20 cellular contexts compared by ENCODE assay signal in genomic region chr9:76322810-76323209, GRCh38.
DNase-seq lines count a peak whose midpoint lies in the region; ATAC-seq and TF ChIP-seq lines count a peak whose summit lies in the region.
"Had no signal": no experiment of that assay in that cellular context is flagged by ENCODE, and none has a peak within 500 bp of the region (broad histone marks: within the 10 kb centered on the region; RNA-seq: fewer than 3 reads in every experiment).

No MANE protein-coding gene starts in this region.

- no peaks in the 10 kb centered on the region for H3K36me3 ChIP-seq in SJSA1
- H3K36me3 ChIP-seq in trophoblast cell (ENCODE audit: control insufficient read depth in 1 of 2, insufficient read depth in 2 of 2, low read length in 2 of 2), result no peaks in the 10 kb centered on the region
- H3K36me3 ChIP-seq in CD8-positive, alpha-beta T cell (ENCODE audit: insufficient read depth, low read length), result no peaks in the 10 kb centered on the region

- no peak overlapping the region for H2AFZ ChIP-seq in trophoblast cell (ENCODE audit: insufficient read depth, low read length, poor library complexity)
- H2AFZ ChIP-seq: GM23248 had no signal

- no CpG with 5 or more reads among the region's 10 CpGs for WGBS in trophoblast cell (ENCODE audit: extremely low coverage, insufficient coverage, insufficient read length)

- no peak overlapping the region for H4K91ac ChIP-seq in trophoblast cell (ENCODE audit: low read depth, low read length)

- no peak for TF ChIP-seq CTCF in CD8-positive, alpha-beta T cell (IDR thresholded peaks at IDR 0.05)

- CTCF ChIA-PET in CD8-positive, alpha-beta T cell (lab: Charles Lee), result no interaction called here

- H4K12ac ChIP-seq in trophoblast cell (ENCODE audit: low read depth, low read length), result no peak overlapping the region

- H3K4me1 ChIP-seq in SJSA1 (replicated peaks) (peaks cover 30% of the 10 kb centered on the region), trophoblast cell (ENCODE audit: control insufficient read depth in 1 of 2, insufficient read depth in 2 of 2, low read length in 2 of 2) (peaks cover 15% of the 10 kb centered on the region in 2 experiments)
- H3K4me1 ChIP-seq in CD8-positive, alpha-beta T cell (ENCODE audit: insufficient read depth, low read length), result no peaks in the 10 kb centered on the region

- peaks cover 7% of the 10 kb centered on the region for H3K27me3 Mint-ChIP-seq in CD8-positive, alpha-beta T cell (ENCODE audit: low read depth)

- no peak overlapping the region for H3K4me2 ChIP-seq in trophoblast cell (ENCODE audit: low read length)
- H3K4me2 ChIP-seq: KMS-11 had no signal

- H3K9me3 ChIP-seq in SJSA1 (replicated peaks), result no peaks in the 10 kb centered on the region
- no peaks in the 10 kb centered on the region for H3K9me3 ChIP-seq in trophoblast cell (ENCODE audit: insufficient read depth, low read depth, low read length)
- no peaks in the 10 kb centered on the region for H3K9me3 ChIP-seq in CD8-positive, alpha-beta T cell (ENCODE audit: low read length)

- no peak for ATAC-seq in CD8-positive, alpha-beta T cell
- ATAC-seq: HCT116, Right ventricle myocardium inferior had no signal

- H2AK5ac ChIP-seq in trophoblast cell (ENCODE audit: low read length), result peak overlapping the region; percentile 60

- POLR2A ChIA-PET in CD8-positive, alpha-beta T cell (lab: Charles Lee), result no interaction called here

- no peak overlapping the region for H3K4me3 Mint-ChIP-seq in CD8-positive, alpha-beta T cell

- intact Hi-C loops in CD8-positive, alpha-beta T cell (cut with DNase I, micrococcal nuclease), result no loop called here

- peak overlapping the region; percentile 65 for H4K8ac ChIP-seq in trophoblast cell (ENCODE audit: low read depth, low read length)

- H3K9me3 Mint-ChIP-seq in CD8-positive, alpha-beta T cell, result no peaks in the 10 kb centered on the region

- H2BK5ac ChIP-seq in trophoblast cell (ENCODE audit: low read depth, low read length, poor library complexity), result no peak overlapping the region

- no peak overlapping the region for H3K18ac ChIP-seq in trophoblast cell (ENCODE audit: low read length)

- H3K27ac Mint-ChIP-seq in CD8-positive, alpha-beta T cell, result no peak overlapping the region

- no peaks in the 10 kb centered on the region for H3K27me3 ChIP-seq in SJSA1 (replicated peaks)
- no peaks in the 10 kb centered on the region for H3K27me3 ChIP-seq in trophoblast cell (ENCODE audit: insufficient read depth, low read length)
- H3K27me3 ChIP-seq in CD8-positive, alpha-beta T cell (ENCODE audit: insufficient read depth, low read length), result no peaks in the 10 kb centered on the region

- peak overlapping the region; percentile 74 for H2BK120ac ChIP-seq in trophoblast cell (ENCODE audit: insufficient read depth, low read length, poor library complexity)

- peak overlapping the region; percentile 24 for H3K4ac ChIP-seq in trophoblast cell (ENCODE audit: low read depth, low read length)

- no peaks in the 10 kb centered on the region for H3K4me1 Mint-ChIP-seq in CD8-positive, alpha-beta T cell (ENCODE audit: low read depth)

- H3K27ac ChIP-seq in SJSA1, result 0 out of 2 replicates have a peak overlapping the region, but pooled peaks have one; percentile 8
- H3K27ac ChIP-seq in trophoblast cell (ENCODE audit: low read depth, low read length), result no peak overlapping the region
- no peak overlapping the region for H3K27ac ChIP-seq in CD8-positive, alpha-beta T cell (ENCODE audit: low read depth, low read length)
- H3K27ac ChIP-seq: C4-2B, GM23248, KMS-11 had no signal

- H3K14ac ChIP-seq in trophoblast cell (ENCODE audit: low read length), result peak overlapping the region; percentile 58

- peak overlapping the region; percentile 13 for H2BK12ac ChIP-seq in trophoblast cell (ENCODE audit: low read length)

- H3K4me3 ChIP-seq in SJSA1, result no peak overlapping the region
- H3K4me3 ChIP-seq in trophoblast cell (ENCODE audit: low read depth, low read length), result no peak overlapping the region
- no peak overlapping the region for H3K4me3 ChIP-seq in CD8-positive, alpha-beta T cell (ENCODE audit: low read depth, low read length)
- H3K4me3 ChIP-seq: GM23248 had no signal

- DNase-seq in ELF-1 (ENCODE audit: low read depth, low spot score), result peak; percentile 60
- peak; percentile 28 to 48 for DNase-seq in SJSA1 (ENCODE audit: low read depth in 1 of 2, low spot score in 2 of 2)
- peak; percentile 41 for DNase-seq in kidney tubule cell (ENCODE audit: low spot score)
- DNase-seq in trophoblast cell, result no peak
- no peak for DNase-seq in NCI-H2029 treated with DMSO at 0.1 percent for 48 hours (lab: John Stamatoyannopoulos, UW)
- no peak for DNase-seq in CD8-positive, alpha-beta T cell
- DNase-seq in AML-193 (lab: John Stamatoyannopoulos, UW), result no peak
- DNase-seq: GM23248, NCI-H1105, NCI-H146, NCI-H2029, NCI-H2171, NCI-H345, NCI-H524, NCI-H82, OCI-M1 had no signal

- H3K79me2 ChIP-seq in trophoblast cell (ENCODE audit: control insufficient read depth, insufficient read depth, low read length, poor library complexity), result no peaks in the 10 kb centered on the region

- H3K36me3 Mint-ChIP-seq in CD8-positive, alpha-beta T cell, result no peaks in the 10 kb centered on the region

- H3K23ac ChIP-seq in trophoblast cell (ENCODE audit: low read length), result no peak overlapping the region

- H3K9ac ChIP-seq in trophoblast cell (ENCODE audit: low read length), result no peak overlapping the region
- H3K9ac ChIP-seq: GM23248, KMS-11 had no signal

- H3K79me1 ChIP-seq in trophoblast cell (ENCODE audit: low read length), result peaks cover 22% of the 10 kb centered on the region

Comparison
In these comparisons a context has a peak if more than half of its experiments do, and no peak if none do; other contexts are left out.
1. DNase-seq: peak in ELF-1 (single experiment), SJSA1 (2 of 2) and kidney tubule cell (single experiment); none in trophoblast cell (0 of 2), NCI-H2029 treated with DMSO at 0.1 percent for 48 hours (single experiment), CD8-positive, alpha-beta T cell (0 of 7) and AML-193 (0 of 2).